Comparison of ENCODE assay signal across 16 cellular contexts in genomic region chr21:44049606-44050005, GRCh38. TPM values are rescaled to one million over a fixed set of nuclear protein-coding genes. Genes with fewer than 3 reads are reported as not detected.
DNase-seq lines count a peak whose midpoint lies in the region; ATAC-seq and TF ChIP-seq lines count a peak whose summit lies in the region.
"Had no signal": no experiment of that assay in that cellular context is flagged by ENCODE, and none has a peak within 500 bp of the region (broad histone marks: within the 10 kb centered on the region; RNA-seq: fewer than 3 reads in every experiment).

No MANE protein-coding gene starts in this region.

- H3K4me3 ChIP-seq in upper lobe of right lung = no peak overlapping the region
- H3K4me3 ChIP-seq: HAP-1, PC-9 had no signal

- no peak overlapping the region for H3K4me3 Mint-ChIP-seq in activated naive CD4-positive, alpha-beta T cell treated with anti-CD3 and anti-CD28 coated beads for 36 hours
- no peak overlapping the region for H3K4me3 Mint-ChIP-seq in chondrocyte (ENCODE audit: unreplicated experiment)

- intact Hi-C loops in activated naive CD4-positive, alpha-beta T cell treated with anti-CD3 and anti-CD28 coated beads for 36 hours (cut with micrococcal nuclease) = no loop called here
- intact Hi-C loops in upper lobe of right lung (cut with DNase I) = no loop called here

- H3K27me3 Mint-ChIP-seq in activated naive CD4-positive, alpha-beta T cell treated with anti-CD3 and anti-CD28 coated beads for 36 hours (ENCODE audit: low read depth) = no peaks in the 10 kb centered on the region
- H3K27me3 Mint-ChIP-seq in chondrocyte (ENCODE audit: low read depth) = no peaks in the 10 kb centered on the region

- no peak for DNase-seq in activated naive CD4-positive, alpha-beta T cell treated with anti-CD3 and anti-CD28 coated beads for 36 hours
- DNase-seq in activated naive CD4-positive, alpha-beta T cell treated with anti-CD3 and anti-CD28 coated beads, Interleukin-2, amount 50 U/mL, for 16 hours = no peak
- DNase-seq in chondrocyte (ENCODE audit: low spot score) (no peak), mesenteric fat pad (ENCODE audit: low spot score) (peak; percentile 86), upper lobe of right lung (no peak), KBM-7 (no peak), NCI-H2171 (lab: John Stamatoyannopoulos, UW) (no peak)
- DNase-seq: activated CD4-positive, CD25-positive, alpha-beta regulatory T cell treated with anti-CD3 and anti-CD28 coated beads, Interleukin-2, amount 50 U/mL, for 72 hours; DMS153; NCI-H1436 treated with DMSO at 0.1 percent for 48 hours; NCI-H446 treated with DMSO at 0.1 percent for 48 hours; PC-9; small intestine had no signal

- H3K36me3 Mint-ChIP-seq in activated naive CD4-positive, alpha-beta T cell treated with anti-CD3 and anti-CD28 coated beads for 36 hours (ENCODE audit: low read depth) = peaks cover 11% of the 10 kb centered on the region
- H3K36me3 Mint-ChIP-seq in chondrocyte (ENCODE audit: low read depth) = peaks cover 3% of the 10 kb centered on the region

- H3K27ac ChIP-seq in upper lobe of right lung = no peak overlapping the region
- H3K27ac ChIP-seq: epithelial cell of prostate, PC-9 had no signal

- CTCF ChIA-PET in activated naive CD4-positive, alpha-beta T cell treated with anti-CD3 and anti-CD28 coated beads for 36 hours (lab: Charles Lee) = no interaction called here

- H3K4me1 ChIP-seq in upper lobe of right lung = peaks cover 25% of the 10 kb centered on the region
- H3K4me1 ChIP-seq: HAP-1 had no signal

- H3K27me3 ChIP-seq in upper lobe of right lung = no peaks in the 10 kb centered on the region

- H3K9me3 Mint-ChIP-seq in activated naive CD4-positive, alpha-beta T cell treated with anti-CD3 and anti-CD28 coated beads for 36 hours = no peaks in the 10 kb centered on the region
- H3K9me3 Mint-ChIP-seq in chondrocyte (ENCODE audit: low read depth) = no peaks in the 10 kb centered on the region

- no peaks in the 10 kb centered on the region for H3K9me3 ChIP-seq in upper lobe of right lung
- H3K9me3 ChIP-seq: HAP-1 had no signal

- in situ Hi-C loops in KBM-7 (cut with MboI; ENCODE audit: low pct_unique_long_range_greater_than_20kb, low sequenced_read_pairs) = no loop called here

- H3K36me3 ChIP-seq in upper lobe of right lung = peaks cover 28% of the 10 kb centered on the region

- peaks cover 11% of the 10 kb centered on the region for H3K4me1 Mint-ChIP-seq in activated naive CD4-positive, alpha-beta T cell treated with anti-CD3 and anti-CD28 coated beads for 36 hours (ENCODE audit: low read depth)
- peaks cover 55% of the 10 kb centered on the region for H3K4me1 Mint-ChIP-seq in chondrocyte (ENCODE audit: low read depth)

- peak overlapping the region; percentile 56 for H3K27ac Mint-ChIP-seq in activated naive CD4-positive, alpha-beta T cell treated with anti-CD3 and anti-CD28 coated beads for 36 hours
- H3K27ac Mint-ChIP-seq in chondrocyte (ENCODE audit: unreplicated experiment) = peak overlapping the region; percentile 96

- ATAC-seq in upper lobe of right lung = peak; percentile 5
- no peak for ATAC-seq in GM19035 (IDR thresholded peaks at IDR 0.05; ENCODE audit: unreplicated experiment)

- TF ChIP-seq CTCF in chondrocyte (IDR thresholded peaks at IDR 0.05) (no peak), upper lobe of right lung (IDR thresholded peaks at IDR 0.05) (no peak)

RNA-seq across cellular contexts. Expression of gene TRAPPC10, which starts 37.5 kb away (rescaled TPM):
- total RNA-seq in activated naive CD4-positive, alpha-beta T cell treated with anti-CD3 and anti-CD28 coated beads for 36 hours = 10 to 100 TPM; 37.1 to 38.6 TPM
- 31.0 to 41.8 TPM (median 37.0 TPM) in 3 replicates for total RNA-seq in chondrocyte
- total RNA-seq in mesenteric fat pad = 44.4 TPM
- 42.6 TPM for total RNA-seq in upper lobe of right lung

RNA-seq across cellular contexts. Expression of gene PWP2, which starts 57.6 kb away (rescaled TPM):
- total RNA-seq in activated naive CD4-positive, alpha-beta T cell treated with anti-CD3 and anti-CD28 coated beads for 36 hours = 10 to 100 TPM; 29.6 to 30.9 TPM
- total RNA-seq in chondrocyte (0.36 to 2.5 TPM (median 1.9 TPM) in 3 replicates), mesenteric fat pad (3.6 TPM), upper lobe of right lung (9.9 TPM)
